14 cellular contexts compared by ENCODE assay signal in the genomic region with DNA sequence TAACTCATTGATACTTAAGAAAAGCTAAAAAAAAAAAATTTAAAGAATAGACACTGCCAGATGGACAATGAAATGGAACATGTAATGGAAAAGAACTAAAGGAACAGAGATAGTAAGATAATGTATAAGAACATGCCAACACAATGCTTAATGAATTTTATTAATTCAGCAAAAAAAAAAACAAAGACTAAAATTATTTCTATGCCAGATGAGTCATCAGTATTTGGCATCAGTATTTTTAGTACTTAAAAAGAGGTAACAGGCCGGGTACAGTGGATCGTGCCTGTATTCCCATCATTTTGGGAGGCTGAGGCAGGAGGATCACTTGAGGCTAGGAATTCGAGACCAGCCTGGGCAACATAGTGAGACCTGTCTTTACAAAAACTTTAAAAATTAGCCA.
"Had no signal": no experiment of that assay in that cellular context is flagged by ENCODE, and none has a peak within 500 bp of the region (broad histone marks: within the 10 kb centered on the region; RNA-seq: fewer than 3 reads in every experiment).

No MANE protein-coding gene starts in this region.

- H3K4me1 Mint-ChIP-seq: nephron progenitor cell had no signal

- H3K4me3 ChIP-seq: cardiac muscle cell, colonic mucosa, skin epidermis, stomach had no signal

- H3K36me3 Mint-ChIP-seq: activated naive CD8-positive, alpha-beta T cell treated with anti-CD3 and anti-CD28 coated beads, Interleukin-2, amount 10 ng/mL, durations not matched to agents 7 days and 5 days had no signal

- H3K27me3 ChIP-seq: cardiac muscle cell, colonic mucosa, stomach had no signal

- H3K36me3 ChIP-seq: colonic mucosa, stomach had no signal

- H3K27ac ChIP-seq: cardiac muscle cell, colonic mucosa, stomach had no signal

- ATAC-seq: activated CD4-positive, CD25-positive, alpha-beta regulatory T cell treated with anti-CD3 and anti-CD28 coated beads, Interleukin-2, amount 50 U/mL, for 24 hours; left colon had no signal

- DNase-seq: activated CD4-positive, alpha-beta T cell treated with anti-CD3 and anti-CD28 coated beads, Interleukin-2, amount 50 U/mL, for 4 hours; activated gamma-delta T cell treated with Interleukin-2 at 50 U/mL for 16 hours; activated naive CD8-positive, alpha-beta T cell treated with anti-CD3 and anti-CD28 coated beads, Interleukin-2, amount 10 ng/mL, durations not matched to agents 7 days and 5 days; activated T-cell treated with anti-CD3 and anti-CD28 coated beads, Interleukin-2, amount 50 U/mL, for 48 hours; aorta; colonic mucosa; effector CD4-positive, alpha-beta T cell; left colon; nephron progenitor cell; stomach had no signal

- H3K9me3 ChIP-seq: colonic mucosa, stomach had no signal

- H3K4me1 ChIP-seq: colonic mucosa had no signal

- H3K27ac Mint-ChIP-seq: activated naive CD8-positive, alpha-beta T cell treated with anti-CD3 and anti-CD28 coated beads, Interleukin-2, amount 10 ng/mL, durations not matched to agents 7 days and 5 days; nephron progenitor cell; T-helper 2 cell treated with Interferon-gamma antibody and Interleukin-4, amounts not matched to agents 5 μg/mL and 100 μg/mL, for 36 hours had no signal

- H3K9me3 Mint-ChIP-seq: T-helper 2 cell treated with Interferon-gamma antibody and Interleukin-4, amounts not matched to agents 5 μg/mL and 100 μg/mL, for 36 hours had no signal

- H3K27me3 Mint-ChIP-seq: activated naive CD8-positive, alpha-beta T cell treated with anti-CD3 and anti-CD28 coated beads, Interleukin-2, amount 10 ng/mL, durations not matched to agents 7 days and 5 days had no signal

- H3K4me3 Mint-ChIP-seq: activated naive CD8-positive, alpha-beta T cell treated with anti-CD3 and anti-CD28 coated beads, Interleukin-2, amount 10 ng/mL, durations not matched to agents 7 days and 5 days; nephron progenitor cell; T-helper 2 cell treated with Interferon-gamma antibody and Interleukin-4, amounts not matched to agents 5 μg/mL and 100 μg/mL, for 36 hours had no signal
